In the genomic region with DNA sequence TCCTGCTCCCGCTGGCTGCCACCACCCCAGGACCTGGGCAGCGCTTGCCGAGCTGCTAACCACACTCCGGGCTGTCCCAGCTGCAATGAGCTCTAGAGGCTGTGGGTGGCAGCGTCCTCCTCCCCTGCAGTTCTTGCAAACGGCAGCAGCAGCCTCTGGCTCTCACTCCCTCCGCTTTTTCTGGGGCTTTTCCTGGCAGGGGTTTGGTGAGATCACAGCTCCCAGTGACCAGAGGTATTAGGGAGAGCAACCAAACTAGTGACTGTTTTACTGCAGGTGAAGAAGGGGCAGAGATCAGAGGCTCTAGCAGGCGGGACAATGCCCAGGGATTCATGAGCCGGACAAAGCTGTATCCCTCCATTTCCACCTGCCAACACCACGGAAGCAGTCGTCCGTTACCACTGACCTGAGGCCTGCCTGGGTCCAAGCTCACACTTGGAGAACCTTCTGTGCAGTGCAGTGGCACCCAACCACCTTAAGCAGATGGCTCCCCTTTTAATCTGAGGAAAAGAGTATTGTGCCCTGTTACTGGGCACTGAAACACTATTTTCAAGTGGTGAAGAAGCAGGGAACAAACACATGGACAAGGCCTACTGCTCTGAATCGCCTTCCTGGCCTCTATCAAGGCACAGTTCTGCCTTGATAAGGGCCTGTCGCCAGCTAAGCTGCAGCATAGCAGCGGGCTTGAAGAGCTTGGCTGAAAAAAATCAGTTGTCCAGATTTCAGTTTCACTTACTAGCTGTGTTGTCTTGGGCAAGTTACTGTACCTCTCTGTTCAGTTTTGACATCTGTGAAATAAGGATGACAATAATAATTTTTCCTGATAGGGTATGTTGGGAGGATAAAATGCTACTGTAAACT, we compare ENCODE assay signal across 8 cellular contexts. TPM values are rescaled to one million over a fixed set of nuclear protein-coding genes. Genes with fewer than 3 reads are reported as not detected.
DNase-seq lines count a peak whose midpoint lies in the region; ATAC-seq and TF ChIP-seq lines count a peak whose summit lies in the region.

Gene F5 (minus strand): TSS at position 87 of the 861 bp plus-strand sequence. CDS start 95 bp downstream, outside the sequence.

- no peak for TF ChIP-seq POLR2A in lower leg skin (IDR thresholded peaks at IDR 0.05)

- no peak within 1 kb of the TSS for H3K27ac ChIP-seq in AG04450 (ENCODE audit: low read depth, low read length)

- peak; percentile 93 for ATAC-seq in GM18858 (IDR thresholded peaks at IDR 0.05; ENCODE audit: unreplicated experiment)
- peak; percentile 89 for ATAC-seq in HG03095 (IDR thresholded peaks at IDR 0.05; ENCODE audit: unreplicated experiment)

- peak; percentile 10 for DNase-seq in AG04450 (ENCODE audit: low read depth, low spot score)
- peak; percentile 59 for DNase-seq in NCI-H510A treated with DMSO at 0.1 percent for 48 hours (lab: John Stamatoyannopoulos, UW)
- DNase-seq in activated CD4-positive, alpha-beta T cell treated with anti-CD3 and anti-CD28 coated beads, Interleukin-2, amount 50 U/mL, for 4 hours: peak; percentile 75 to 80
- peak; percentile 82 for DNase-seq in dermis blood vessel endothelial cell
- DNase-seq in lower leg skin (ENCODE audit: low spot score in 2 of 2): peak; percentile 39 to 90
- peak; percentile 83 for DNase-seq in stimulated activated CD4-positive, alpha-beta T cell treated with anti-CD3 and anti-CD28 coated beads, Interleukin-4, amount 100 ng/mL, for 24 hours

- H3K4me3 ChIP-seq in AG04450 (ENCODE audit: low read depth, low read length) (no peak within 1 kb of the TSS), lower leg skin (ENCODE audit: low read depth, poor library complexity, severe bottlenecking) (no peak within 1 kb of the TSS)

- H3K27me3 ChIP-seq in AG04450 (ENCODE audit: control insufficient read depth, insufficient read depth, low read length): peaks cover 2% of the 10 kb centered on the region

- H3K9me3 ChIP-seq in AG04450 (ENCODE audit: control insufficient read depth, insufficient read depth, low read length): no peaks in the 10 kb centered on the region

- TF ChIP-seq CTCF in AG04450 (IDR thresholded peaks at IDR 0.05; ENCODE audit: low read depth, low read length) (peak; percentile 50), lower leg skin (IDR thresholded peaks at IDR 0.05) (no peak)

- CTCF ChIA-PET in AG04450 (lab: Charles Lee): interaction anchor here (0.5 to 1.5 kb wide), 5 partner anchors 9 to 224 kb away, joined by 3 to 5 read pairs (median 4); no protein-coding TSS in a partner anchor

- intact Hi-C loops in lower leg skin (cut with DNase I; ENCODE audit: low total_unique reads): no loop called here

- POLR2A ChIA-PET in AG04450 (lab: Yijun Ruan, JAX): no interaction called here

- WGBS in lower leg skin, 2 donors: 22 to 35% methylated on average over 12 to 15 of the region's 15 CpGs

RNA-seq across cellular contexts. Expression of gene F5, which starts in this region (rescaled TPM):
- not detected in 2 replicates for polyA plus RNA-seq in AG04450 (2011; rRNA removed)
- not detected in 2 replicates for polyA minus RNA-seq in AG04450 (2011; rRNA and poly(A)+ RNA removed)
- total RNA-seq in dermis blood vessel endothelial cell (not detected in 2 replicates), lower leg skin (1 to 10 TPM in 3 of 4 donors, under 1 TPM in 1; 0.38 to 5.5 (median 2.7) TPM)

Comparison
In these comparisons a context has a peak if more than half of its experiments do, and no peak if none do; other contexts are left out.
1. Peak in DNase-seq in AG04450; RNA of the gene not detected or under 1 TPM.
2. Peak in DNase-seq in dermis blood vessel endothelial cell; RNA of the gene not detected or under 1 TPM.
3. DNase-seq: peak in every context shown above with its lines; median percentile 83 in stimulated activated CD4-positive, alpha-beta T cell treated with anti-CD3 and anti-CD28 coated beads, Interleukin-4, amount 100 ng/mL, for 24 hours; 82 in dermis blood vessel endothelial cell; 78 in activated CD4-positive, alpha-beta T cell treated with anti-CD3 and anti-CD28 coated beads, Interleukin-2, amount 50 U/mL, for 4 hours; 64 in lower leg skin; 59 in NCI-H510A treated with DMSO at 0.1 percent for 48 hours; 10 in AG04450.